ENCODE assay signal across 7 cellular contexts in the genomic region with DNA sequence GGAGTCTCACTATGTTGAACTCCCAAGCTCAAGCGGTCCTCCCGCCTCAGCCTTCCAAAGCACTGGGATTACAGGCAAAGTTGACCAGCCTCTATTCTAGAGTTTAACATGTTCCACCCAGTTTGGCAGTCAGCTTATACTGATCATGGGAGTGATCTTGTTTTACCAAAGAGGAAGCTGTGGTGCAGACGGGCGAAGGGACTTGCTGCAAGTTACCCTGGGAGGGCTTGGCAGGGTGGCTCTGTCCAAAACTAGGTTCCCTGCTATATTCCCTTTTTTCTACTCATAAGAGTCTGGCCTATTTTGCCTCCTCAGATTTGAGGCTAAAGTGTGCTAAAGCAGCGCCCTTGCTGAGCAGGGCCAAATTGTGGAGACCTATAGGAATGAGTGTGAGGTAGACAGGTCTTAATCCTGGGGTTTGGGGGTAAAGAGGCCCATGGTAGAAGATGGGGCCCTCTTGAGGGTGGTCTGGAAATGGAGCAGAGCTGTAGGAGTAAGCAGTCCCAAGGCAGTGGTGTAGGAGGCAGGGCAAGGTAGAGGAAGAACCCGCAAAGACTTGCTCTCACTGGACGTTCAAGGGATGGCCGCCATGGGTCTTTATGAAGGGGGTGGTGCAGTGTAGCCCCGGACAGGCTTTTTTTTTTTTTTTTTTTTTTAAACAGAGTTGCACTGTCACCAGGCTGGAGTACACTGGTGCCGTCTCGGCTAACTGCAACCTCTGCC. TPM values are rescaled to one million over a fixed set of nuclear protein-coding genes. Genes with fewer than 3 reads are reported as not detected.
DNase-seq lines count a peak whose midpoint lies in the region; ATAC-seq and TF ChIP-seq lines count a peak whose summit lies in the region.
"Had no signal": no experiment of that assay in that cellular context is flagged by ENCODE, and none has a peak within 500 bp of the region (broad histone marks: within the 10 kb centered on the region; RNA-seq: fewer than 3 reads in every experiment).

No MANE protein-coding gene starts in this region.

- peaks cover 29% of the 10 kb centered on the region for H4K20me1 ChIP-seq in MM.1S (ENCODE audit: insufficient read depth, low read length)

- no peaks in the 10 kb centered on the region for H3K27me3 Mint-ChIP-seq in CD14-positive monocyte (ENCODE audit: low read depth in 3 of 3)

- no peak for DNase-seq in CD14-positive monocyte (ENCODE audit: low spot score)
- no peak for DNase-seq in MM.1S
- DNase-seq in effector memory CD4-positive, alpha-beta T cell, result no peak
- no peak for DNase-seq in H7
- DNase-seq: GOT3 had no signal

- no peaks in the 10 kb centered on the region for H3K9me3 ChIP-seq in MM.1S (replicated peaks; ENCODE audit: insufficient read depth, low read length)
- H3K9me3 ChIP-seq in effector memory CD4-positive, alpha-beta T cell (ENCODE audit: control insufficient read depth, low read length), result no peaks in the 10 kb centered on the region

- no peak overlapping the region for H2AFZ ChIP-seq in MM.1S (ENCODE audit: low read length)

- TF ChIP-seq CTCF in CD14-positive monocyte (IDR thresholded peaks at IDR 0.05), result no peak
- TF ChIP-seq CTCF in MM.1S (IDR thresholded peaks at IDR 0.05; ENCODE audit: low read length), result no peak

- H3K36me3 ChIP-seq in MM.1S (replicated peaks; ENCODE audit: insufficient read depth, low read length) (peaks cover 12% of the 10 kb centered on the region; the same call in 1 of the 2 replicates), H7 (replicated peaks; ENCODE audit: control insufficient read depth, insufficient read depth, low read length) (peaks cover 57% of the 10 kb centered on the region)
- peaks cover 52% of the 10 kb centered on the region for H3K36me3 ChIP-seq in effector memory CD4-positive, alpha-beta T cell (ENCODE audit: control insufficient read depth, insufficient read depth, low read length)

- H3K36me3 Mint-ChIP-seq in CD14-positive monocyte, result peaks cover 44 to 65% of the 10 kb centered on the region in 2 donors

- peak overlapping the region; percentile 34 to 42 for H3K4me3 Mint-ChIP-seq in CD14-positive monocyte

- H3K27ac Mint-ChIP-seq in CD14-positive monocyte, result peak overlapping the region in 5 of 7 donors; percentile 25 to 68 (median 52)

- TF ChIP-seq POLR2A in GM18505 (IDR thresholded peaks at IDR 0.05; ENCODE audit: borderline replicate concordance, extremely low read depth, insufficient read depth, insufficient read length), result no peak

- no peak overlapping the region; the same call in 1 of the 2 replicates for H3K27ac ChIP-seq in MM.1S (ENCODE audit: low read length)
- peak overlapping the region; percentile 53 for H3K27ac ChIP-seq in effector memory CD4-positive, alpha-beta T cell (ENCODE audit: insufficient read depth, low read length, poor library complexity, severe bottlenecking)

- H3K4me1 ChIP-seq in MM.1S (ENCODE audit: low read length), result peaks cover 65% of the 10 kb centered on the region
- peaks cover 45% of the 10 kb centered on the region for H3K4me1 ChIP-seq in effector memory CD4-positive, alpha-beta T cell (ENCODE audit: control insufficient read depth, insufficient read depth, low read length, poor library complexity, severe bottlenecking)

- peaks cover 81% of the 10 kb centered on the region for H3K79me2 ChIP-seq in MM.1S (ENCODE audit: low read length)

- peak overlapping the region; percentile 87; the same call in 1 of the 2 replicates for H3K4me2 ChIP-seq in MM.1S (ENCODE audit: low read depth, low read length)

- H3K4me3 ChIP-seq in MM.1S (ENCODE audit: low read length) (no peak overlapping the region), H7 (ENCODE audit: insufficient read depth, low read depth, low read length) (no peak overlapping the region)
- no peak overlapping the region for H3K4me3 ChIP-seq in effector memory CD4-positive, alpha-beta T cell (ENCODE audit: insufficient read depth, low read depth, low read length, poor library complexity, severe bottlenecking)

- intact Hi-C loops in CD14-positive monocyte (cut with micrococcal nuclease), result loop anchor here (5.0 kb wide), 1 partner anchor 94 kb away; a partner anchor contains a TSS

- no peak for ATAC-seq in GM18505 (IDR thresholded peaks at IDR 0.05; ENCODE audit: unreplicated experiment)
- no peak for ATAC-seq in GM19351 (IDR thresholded peaks at IDR 0.05; ENCODE audit: unreplicated experiment)

- H3K9me2 ChIP-seq in MM.1S (replicated peaks; ENCODE audit: insufficient read depth, low read length), result no peaks in the 10 kb centered on the region

- H3K4me1 Mint-ChIP-seq in CD14-positive monocyte, result peaks cover 58% of the 10 kb centered on the region

- no peaks in the 10 kb centered on the region for H3K27me3 ChIP-seq in MM.1S (replicated peaks; ENCODE audit: insufficient read depth, low read length)
- H3K27me3 ChIP-seq in effector memory CD4-positive, alpha-beta T cell (replicated peaks; ENCODE audit: control insufficient read depth, insufficient read depth, low read length, poor library complexity, severe bottlenecking), result no peaks in the 10 kb centered on the region
- no peaks in the 10 kb centered on the region for H3K27me3 ChIP-seq in H7 (ENCODE audit: control insufficient read depth, insufficient read depth, low read length)

- H3F3A ChIP-seq in MM.1S (ENCODE audit: insufficient read depth, low read length), result peaks cover 48% of the 10 kb centered on the region

- no peaks in the 10 kb centered on the region for H3K9me3 Mint-ChIP-seq in CD14-positive monocyte

- H3K9ac ChIP-seq in MM.1S (ENCODE audit: low read length), result no peak overlapping the region

RNA-seq across cellular contexts. Expression of a gene that starts 3.3 kb away (rescaled TPM):
- 1,000 to 10,000 TPM; 1,234 to 1,424 TPM for polyA plus RNA-seq in CD14-positive monocyte
- total RNA-seq in H7 (2014; rRNA removed; shearing (Covaris generic)), result 2,022 and 3,019 TPM in 2 replicates

RNA-seq across cellular contexts. Expression of a gene that starts 13.7 kb away (rescaled TPM):
- polyA plus RNA-seq in CD14-positive monocyte, result 1 to 10 TPM; 2.1 to 2.7 TPM
- 0.55 TPM in 1 of 2 replicates, not detected in the other for total RNA-seq in H7 (2014; rRNA removed; shearing (Covaris generic))

RNA-seq across cellular contexts. Expression of a gene that starts 18.5 kb away (rescaled TPM):
- polyA plus RNA-seq in CD14-positive monocyte, result not detected
- total RNA-seq in H7 (2014; rRNA removed; shearing (Covaris generic)), result not detected in 2 replicates

RNA-seq across cellular contexts. Expression of a gene that starts 18.9 kb away (rescaled TPM):
- not detected for polyA plus RNA-seq in CD14-positive monocyte
- total RNA-seq in H7 (2014; rRNA removed; shearing (Covaris generic)), result not detected in 2 replicates

RNA-seq across cellular contexts. Expression of a gene that starts 19.6 kb away (rescaled TPM):
- polyA plus RNA-seq in CD14-positive monocyte, result 10 to 100 TPM; 82.8 to 95.5 TPM
- total RNA-seq in H7 (2014; rRNA removed; shearing (Covaris generic)), result 34.3 and 40.7 TPM in 2 replicates
